ENCODE assay signal across 23 cellular contexts in the genomic region with DNA sequence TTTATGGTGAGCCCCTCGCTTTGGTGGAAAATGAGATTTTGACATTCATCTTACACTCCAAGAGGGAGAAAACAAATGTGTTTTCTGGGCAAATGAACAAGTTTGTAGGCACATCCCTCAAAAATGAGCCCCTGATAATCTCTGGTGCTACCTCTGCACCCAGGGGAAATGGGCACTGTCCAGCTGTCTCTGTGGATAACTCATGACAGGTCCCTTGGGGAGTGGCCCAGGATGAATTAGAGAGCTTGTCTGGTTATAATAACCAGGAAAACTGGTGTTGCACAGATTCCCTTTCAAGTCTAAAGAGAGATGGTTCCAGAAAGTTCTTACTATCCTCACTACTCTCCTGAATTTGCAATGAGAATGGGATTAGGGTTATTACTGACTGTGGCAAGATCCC. TPM values are rescaled to one million over a fixed set of nuclear protein-coding genes. Genes with fewer than 3 reads are reported as not detected.
DNase-seq lines count a peak whose midpoint lies in the region; ATAC-seq and TF ChIP-seq lines count a peak whose summit lies in the region.
"Had no signal": no experiment of that assay in that cellular context is flagged by ENCODE, and none has a peak within 500 bp of the region (broad histone marks: within the 10 kb centered on the region; RNA-seq: fewer than 3 reads in every experiment).

No MANE protein-coding gene starts in this region.

- peak; percentile 34 to 50 for DNase-seq in NCI-H524 (lab: John Stamatoyannopoulos, UW)
- no peak for DNase-seq in NCI-H524 treated with DMSO at 0.1 percent for 48 hours (lab: John Stamatoyannopoulos, UW)
- DNase-seq in adipocyte (ENCODE audit: low read depth), result no peak
- peak; percentile 61 for DNase-seq in myocyte (ENCODE audit: low read depth)
- no peak for DNase-seq in upper lobe of right lung
- DNase-seq in UCSD-AML1 (lab: John Stamatoyannopoulos, UW; ENCODE audit: unreplicated experiment), result no peak
- DNase-seq in germinal center (ENCODE audit: low spot score), result no peak
- DNase-seq: activated CD4-positive, alpha-beta T cell treated with anti-CD3 and anti-CD28 coated beads for 48 hours; activated naive CD4-positive, alpha-beta T cell treated with anti-CD3 and anti-CD28 coated beads for 36 hours; activated T-cell treated with anti-CD3 and anti-CD28 coated beads, Interleukin-2, amount 50 U/mL, for 4 hours; amniotic stem cell; CD4-positive, alpha-beta memory T cell; GOT3; mammary epithelial cell; NCI-H226; stimulated activated CD4-positive, alpha-beta T cell treated with anti-CD3 and anti-CD28 coated beads, Interleukin-12 subunit alpha, Interleukin-12 subunit beta, amount 100 ng/mL, for 4 hours; stimulated activated CD4-positive, alpha-beta T cell treated with anti-CD3 and anti-CD28 coated beads, Interleukin-4, amount 100 ng/mL, for 24 hours; stimulated activated naive CD4-positive, alpha-beta T cell; T-helper 17 cell had no signal

- H3K4me1 ChIP-seq in adipocyte (ENCODE audit: control insufficient read depth, insufficient read depth, low read length) (peaks cover 28% of the 10 kb centered on the region), upper lobe of right lung (peaks cover 17% of the 10 kb centered on the region)

- no peaks in the 10 kb centered on the region for H3K9me3 ChIP-seq in adipocyte (ENCODE audit: control insufficient read depth, low read length)
- H3K9me3 ChIP-seq in upper lobe of right lung, result no peaks in the 10 kb centered on the region

- H3K27me3 ChIP-seq in adipocyte (replicated peaks; ENCODE audit: control insufficient read depth, insufficient read depth, low read length) (no peaks in the 10 kb centered on the region), upper lobe of right lung (no peaks in the 10 kb centered on the region)
- H3K27me3 ChIP-seq: cardiac muscle cell had no signal

- peak overlapping the region; percentile 17 for H3K27ac ChIP-seq in upper lobe of right lung
- H3K27ac ChIP-seq: cardiac muscle cell had no signal

- H3K36me3 ChIP-seq in adipocyte (ENCODE audit: control insufficient read depth, insufficient read depth, low read length, severe bottlenecking), result peaks cover 27% of the 10 kb centered on the region
- H3K36me3 ChIP-seq in upper lobe of right lung, result no peaks in the 10 kb centered on the region

- TF ChIP-seq CTCF in upper lobe of right lung (IDR thresholded peaks at IDR 0.05), result no peak

- peak overlapping the region; percentile 59 for H3K4me3 ChIP-seq in adipocyte (ENCODE audit: low read length)
- no peak overlapping the region for H3K4me3 ChIP-seq in upper lobe of right lung
- H3K4me3 ChIP-seq: cardiac muscle cell had no signal

- H3K9ac ChIP-seq in adipocyte (ENCODE audit: low read length), result peak overlapping the region; percentile 67

- intact Hi-C loops in upper lobe of right lung (cut with DNase I), result loop anchor here (10.0 kb wide), 1 partner anchor 125 kb away; no protein-coding TSS in a partner anchor

- ATAC-seq in upper lobe of right lung (no peak), HG03442 (IDR thresholded peaks at IDR 0.05; ENCODE audit: unreplicated experiment) (no peak)
- ATAC-seq: activated T-cell treated with anti-CD3 and anti-CD28 coated beads, Interleukin-2, amount 50 U/mL, for 4 hours; T-helper 17 cell had no signal

RNA-seq across cellular contexts. Expression of a gene that starts 7.5 kb away (rescaled TPM):
- total RNA-seq in myocyte, result 0.08 and 0.57 TPM in 2 replicates
- polyA plus RNA-seq in myocyte (2012), result 0.18 TPM
- 2.2 TPM for total RNA-seq in upper lobe of right lung
- total RNA-seq: A172; CD4-positive, alpha-beta memory T cell; glomerular endothelial cell; T-helper 17 cell had no signal

Comparison
In these comparisons a context has a peak if more than half of its experiments do, and no peak if none do; other contexts are left out.
1. DNase-seq: peak in NCI-H524 (2 of 2) and myocyte (single experiment); none in NCI-H524 treated with DMSO at 0.1 percent for 48 hours (single experiment), adipocyte (single experiment), upper lobe of right lung (single experiment), UCSD-AML1 (single experiment) and germinal center (single experiment).